In the genomic region with DNA sequence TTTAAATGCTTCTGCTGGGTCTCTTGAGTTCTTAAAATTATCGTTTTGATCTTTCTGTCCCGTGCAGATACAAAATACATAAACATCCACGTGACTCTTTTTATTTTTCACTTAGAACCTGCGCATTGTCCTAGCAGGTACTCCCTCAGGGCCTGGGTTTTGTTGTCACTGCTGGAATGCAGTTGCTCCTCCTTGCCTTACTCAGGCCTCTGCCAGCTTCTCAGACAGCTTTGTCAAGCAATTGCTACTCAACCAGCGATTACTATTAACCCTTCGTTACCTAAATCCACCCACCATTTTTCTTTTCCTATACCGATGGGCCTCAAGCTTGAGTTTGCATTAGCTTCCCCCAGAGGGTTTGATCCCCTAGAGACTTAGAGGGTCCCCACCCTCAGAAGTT, we compare ENCODE assay signal across 12 cellular contexts.
"Had no signal": no experiment of that assay in that cellular context is flagged by ENCODE, and none has a peak within 500 bp of the region (broad histone marks: within the 10 kb centered on the region; RNA-seq: fewer than 3 reads in every experiment).

No MANE protein-coding gene starts in this region.

- H3K36me3 ChIP-seq: tibial nerve, vagina had no signal

- H3K4me3 ChIP-seq: lung, psoas muscle, tibial nerve, vagina had no signal

- DNase-seq: activated CD4-positive, alpha-beta memory T cell treated with anti-CD3 and anti-CD28 coated beads, Interleukin-2, amount 10 ng/mL, durations not matched to agents 7 days and 5 days; activated CD4-positive, alpha-beta T cell treated with anti-CD3 and anti-CD28 coated beads for 36 hours; activated CD8-positive, alpha-beta memory T cell treated with anti-CD3 and anti-CD28 coated beads, Interleukin-2, amount 10 ng/mL, durations not matched to agents 7 days and 5 days; dermis blood vessel endothelial cell; effector memory CD8-positive, alpha-beta T cell; psoas muscle; right cardiac atrium; stimulated activated naive CD8-positive, alpha-beta T cell treated with anti-CD3 and anti-CD28 coated beads, Interleukin-15, Interleukin-2, amounts not matched to agents 100 U/mL and 50 U/mL, for 24 hours; substantia nigra had no signal

- H3K4me1 ChIP-seq: psoas muscle, tibial nerve, vagina had no signal

- H3K27ac ChIP-seq: psoas muscle, tibial nerve, vagina had no signal

- H3K27me3 ChIP-seq: tibial nerve, vagina had no signal

- H3K9me3 ChIP-seq: psoas muscle, vagina had no signal
